Comparison of ENCODE assay signal across 8 cellular contexts in genomic region chr4:184100297-184100885, GRCh38.
DNase-seq lines count a peak whose midpoint lies in the region; ATAC-seq and TF ChIP-seq lines count a peak whose summit lies in the region.

No MANE protein-coding gene starts in this region.

- intact Hi-C loops in Right ventricle myocardium inferior (cut with DNase I), result loop anchor here (1.0 to 5.0 kb wide), 3 partner anchors 113 to 260 kb away; partner anchors contain the start of gene STOX2
- intact Hi-C loops in left ventricle myocardium superior (cut with micrococcal nuclease), result loop anchor here (5.0 to 10.0 kb wide), 2 partner anchors 64 to 258 kb away; no protein-coding TSS in a partner anchor

- H3K27ac ChIP-seq in right atrium auricular region, result peak overlapping the region in 1 of 2 donors; percentile 33

- DNase-seq in Right ventricle myocardium inferior (ENCODE audit: missing footprints), result peak; percentile 86
- no peak for DNase-seq in right atrium auricular region (ENCODE audit: low spot score)
- DNase-seq in activated CD8-positive, alpha-beta memory T cell treated with anti-CD3 and anti-CD28 coated beads, Interleukin-2, amount 50 U/mL, for 4 hours, result peak; percentile 28
- DNase-seq in left ventricle myocardium superior, result peak; percentile 81
- DNase-seq in stimulated activated CD4-positive, alpha-beta T cell treated with anti-CD3 and anti-CD28 coated beads, Interleukin-12 subunit alpha, Interleukin-12 subunit beta, amount 100 ng/mL, for 4 hours, result peak; percentile 42
- no peak for DNase-seq in SKM-1 (lab: John Stamatoyannopoulos, UW; ENCODE audit: unreplicated experiment)

- no peaks in the 10 kb centered on the region for H3K36me3 ChIP-seq in right atrium auricular region

- no peaks in the 10 kb centered on the region for H3K27me3 ChIP-seq in right atrium auricular region

- peaks cover 0 to 33% of the 10 kb centered on the region in 2 donors for H3K4me1 ChIP-seq in right atrium auricular region

- TF ChIP-seq CTCF in right atrium auricular region (IDR thresholded peaks at IDR 0.05), result peak in 1 of 2 donors; percentile 53

- H3K4me3 ChIP-seq in right atrium auricular region, result no peak overlapping the region

- H3K9me3 ChIP-seq in right atrium auricular region, result no peaks in the 10 kb centered on the region

- peak; percentile 73 for ATAC-seq in Right ventricle myocardium inferior
- peak; percentile 64 for ATAC-seq in HG03342 (IDR thresholded peaks at IDR 0.05; ENCODE audit: unreplicated experiment)
- ATAC-seq in left ventricle myocardium superior, result peak; percentile 84
- ATAC-seq in HG03135 (IDR thresholded peaks at IDR 0.05; ENCODE audit: unreplicated experiment), result no peak

Comparison
In these comparisons a context has a peak if more than half of its experiments do, and no peak if none do; other contexts are left out.
1. DNase-seq: peak in Right ventricle myocardium inferior (single experiment), activated CD8-positive, alpha-beta memory T cell treated with anti-CD3 and anti-CD28 coated beads, Interleukin-2, amount 50 U/mL, for 4 hours (single experiment), left ventricle myocardium superior (single experiment) and stimulated activated CD4-positive, alpha-beta T cell treated with anti-CD3 and anti-CD28 coated beads, Interleukin-12 subunit alpha, Interleukin-12 subunit beta, amount 100 ng/mL, for 4 hours (single experiment); none in right atrium auricular region (single experiment) and SKM-1 (single experiment).